ENCODE assay signal across 8 cellular contexts in the genomic region with DNA sequence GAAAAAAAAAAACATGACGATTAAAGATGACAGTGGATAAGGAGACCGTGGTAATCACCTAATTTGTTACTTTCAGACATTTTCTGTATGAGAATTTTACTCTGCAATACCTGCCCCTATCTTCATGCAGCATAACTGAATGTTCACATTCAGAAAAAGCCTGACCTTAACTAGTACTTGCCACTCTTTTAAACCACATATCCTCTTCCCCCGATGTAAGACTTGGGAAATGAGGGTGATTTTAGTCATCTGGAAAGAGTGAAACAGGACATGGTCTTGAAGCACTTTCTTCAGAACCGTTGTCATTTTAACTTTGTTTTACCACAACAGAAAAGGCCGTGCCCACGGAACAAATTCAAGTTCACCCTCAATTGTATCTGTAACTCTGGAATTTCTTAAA.
A peak's percentile ranks its signal among the peaks of the same experiment; 100 is the strongest.
DNase-seq lines count a peak whose midpoint lies in the region; ATAC-seq, FAIRE-seq and TF ChIP-seq lines count a peak whose summit lies in the region.
"Not testable (repeated sequence)": the region's sequence is repeated elsewhere in the genome, so short reads cannot be mapped to it uniquely, and the experiment has no call there.

No MANE protein-coding gene starts in this region.

- H3K9me3 ChIP-seq in DND-41 (ENCODE audit: insufficient read depth, low read length, severe bottlenecking); KOPT-K1 (ENCODE audit: insufficient read depth, low read length, poor library complexity, severe bottlenecking); astrocyte (ENCODE audit: insufficient read depth, low read depth, low read length): not testable (repeated sequence)

- H3K4me3 ChIP-seq in DND-41 (ENCODE audit: low read depth in 1 of 2, low read length in 2 of 2); astrocyte (ENCODE audit: insufficient read depth, low read depth, low read length): not testable (repeated sequence)

- not testable (repeated sequence) for H2AFZ ChIP-seq in DND-41 (ENCODE audit: low read depth, low read length); astrocyte (ENCODE audit: low read depth, low read length)

- H3K27ac Mint-ChIP-seq in T-helper 1 cell treated with Interleukin-12 subunit alpha and Interleukin-12 subunit beta and Interleukin-4 antibody, amounts not matched to agents 30 μg/mL and 1 μg/mL, for 36 hours = peak overlapping the region; percentile 59
- not testable (repeated sequence) for H3K27ac Mint-ChIP-seq in activated CD8-positive, alpha-beta memory T cell treated with anti-CD3 and anti-CD28 coated beads, Interleukin-2, amount 10 ng/mL, durations not matched to agents 7 days and 5 days; astrocyte (ENCODE audit: unreplicated experiment)
- peak overlapping the region; percentile 14 for H3K27ac Mint-ChIP-seq in activated naive CD4-positive, alpha-beta T cell treated with anti-CD3 and anti-CD28 coated beads, Interleukin-2, amount 10 ng/mL, durations not matched to agents 7 days and 5 days
- H3K27ac Mint-ChIP-seq in osteocyte (ENCODE audit: unreplicated experiment) = peak overlapping the region; percentile 64
- H3K27ac Mint-ChIP-seq in stimulated activated naive CD8-positive, alpha-beta T cell treated with anti-CD3 and anti-CD28 coated beads, Interleukin-15, Interleukin-2, amounts not matched to agents 100 ng/mL and 50 ng/mL, for 24 hours = peak overlapping the region; percentile 89

- ATAC-seq in DND-41 (ENCODE audit: insufficient read depth, low read depth) = peak; percentile 68
- peak; percentile 50 for ATAC-seq in activated CD8-positive, alpha-beta memory T cell treated with anti-CD3 and anti-CD28 coated beads, Interleukin-2, amount 10 ng/mL, durations not matched to agents 7 days and 5 days

- H3K36me3 ChIP-seq in DND-41 (ENCODE audit: insufficient read depth, low read length); KOPT-K1 (ENCODE audit: insufficient read depth, low read length); astrocyte (ENCODE audit: insufficient read depth, low read length): not testable (repeated sequence)

- FAIRE-seq in astrocyte (lab: Jason Lieb, UNC) = peak; percentile 45

- not testable (repeated sequence) for H3K27ac ChIP-seq in DND-41 (ENCODE audit: low read length); astrocyte (ENCODE audit: low read depth, low read length)
- H3K27ac ChIP-seq in KOPT-K1 (ENCODE audit: low read depth, low read length, poor library complexity, severe bottlenecking) = peak overlapping the region; percentile 9

- not testable (repeated sequence) for H3K9ac ChIP-seq in DND-41 (ENCODE audit: low read depth, low read length); astrocyte (ENCODE audit: low read length)

- H3K4me1 Mint-ChIP-seq in T-helper 1 cell treated with Interleukin-12 subunit alpha and Interleukin-12 subunit beta and Interleukin-4 antibody, amounts not matched to agents 30 μg/mL and 1 μg/mL, for 36 hours (ENCODE audit: low read depth); activated CD8-positive, alpha-beta memory T cell treated with anti-CD3 and anti-CD28 coated beads, Interleukin-2, amount 10 ng/mL, durations not matched to agents 7 days and 5 days; activated naive CD4-positive, alpha-beta T cell treated with anti-CD3 and anti-CD28 coated beads, Interleukin-2, amount 10 ng/mL, durations not matched to agents 7 days and 5 days; astrocyte (ENCODE audit: low read depth, unreplicated experiment): not testable (repeated sequence)
- H3K4me1 Mint-ChIP-seq in osteocyte (ENCODE audit: unreplicated experiment) = peaks cover 11% of the 10 kb centered on the region
- H3K4me1 Mint-ChIP-seq in stimulated activated naive CD8-positive, alpha-beta T cell treated with anti-CD3 and anti-CD28 coated beads, Interleukin-15, Interleukin-2, amounts not matched to agents 100 ng/mL and 50 ng/mL, for 24 hours (ENCODE audit: low read depth) = peaks cover 20% of the 10 kb centered on the region

- H3K27me3 Mint-ChIP-seq in T-helper 1 cell treated with Interleukin-12 subunit alpha and Interleukin-12 subunit beta and Interleukin-4 antibody, amounts not matched to agents 30 μg/mL and 1 μg/mL, for 36 hours (ENCODE audit: low read depth); activated CD8-positive, alpha-beta memory T cell treated with anti-CD3 and anti-CD28 coated beads, Interleukin-2, amount 10 ng/mL, durations not matched to agents 7 days and 5 days; activated naive CD4-positive, alpha-beta T cell treated with anti-CD3 and anti-CD28 coated beads, Interleukin-2, amount 10 ng/mL, durations not matched to agents 7 days and 5 days; astrocyte (ENCODE audit: low read depth, unreplicated experiment); osteocyte (ENCODE audit: unreplicated experiment); stimulated activated naive CD8-positive, alpha-beta T cell treated with anti-CD3 and anti-CD28 coated beads, Interleukin-15, Interleukin-2, amounts not matched to agents 100 ng/mL and 50 ng/mL, for 24 hours: not testable (repeated sequence)

- peak overlapping the region; percentile 14 for H3K4me3 Mint-ChIP-seq in T-helper 1 cell treated with Interleukin-12 subunit alpha and Interleukin-12 subunit beta and Interleukin-4 antibody, amounts not matched to agents 30 μg/mL and 1 μg/mL, for 36 hours
- H3K4me3 Mint-ChIP-seq in activated CD8-positive, alpha-beta memory T cell treated with anti-CD3 and anti-CD28 coated beads, Interleukin-2, amount 10 ng/mL, durations not matched to agents 7 days and 5 days; activated naive CD4-positive, alpha-beta T cell treated with anti-CD3 and anti-CD28 coated beads, Interleukin-2, amount 10 ng/mL, durations not matched to agents 7 days and 5 days; astrocyte (ENCODE audit: unreplicated experiment); osteocyte (ENCODE audit: unreplicated experiment); stimulated activated naive CD8-positive, alpha-beta T cell treated with anti-CD3 and anti-CD28 coated beads, Interleukin-15, Interleukin-2, amounts not matched to agents 100 ng/mL and 50 ng/mL, for 24 hours: not testable (repeated sequence)

- not testable (repeated sequence) for DNase-seq in DND-41; activated CD8-positive, alpha-beta memory T cell treated with anti-CD3 and anti-CD28 coated beads, Interleukin-2, amount 10 ng/mL, durations not matched to agents 7 days and 5 days; activated naive CD4-positive, alpha-beta T cell treated with anti-CD3 and anti-CD28 coated beads, Interleukin-2, amount 10 ng/mL, durations not matched to agents 7 days and 5 days; astrocyte (ENCODE audit: low read depth); osteocyte (ENCODE audit: extremely low spot score, unreplicated experiment)

- not testable (repeated sequence) for H4K20me1 ChIP-seq in DND-41 (ENCODE audit: insufficient read depth, low read length); astrocyte (ENCODE audit: insufficient read depth, low read length)

- TF ChIP-seq CTCF in DND-41 (IDR thresholded peaks at IDR 0.05; ENCODE audit: borderline replicate concordance, extremely low read depth, low read length, poor library complexity, severe bottlenecking); astrocyte (IDR thresholded peaks at IDR 0.05; ENCODE audit: insufficient read depth, low read depth, low read length); osteocyte (IDR thresholded peaks at IDR 0.05): not testable (repeated sequence)

- H3K4me1 ChIP-seq in DND-41 (ENCODE audit: insufficient read depth, low read length) = peaks cover 15% of the 10 kb centered on the region
- H3K4me1 ChIP-seq in astrocyte (ENCODE audit: insufficient read depth, low read length) = not testable (repeated sequence)

- H3K27me3 ChIP-seq in DND-41 (ENCODE audit: insufficient read depth, low read length, poor library complexity); astrocyte (ENCODE audit: insufficient read depth, low read length): not testable (repeated sequence)

- H3K79me2 ChIP-seq in DND-41 (ENCODE audit: insufficient read depth, low read length) (peaks cover 14% of the 10 kb centered on the region), astrocyte (ENCODE audit: insufficient read depth, low read length) (peaks cover 24% of the 10 kb centered on the region)

- not testable (repeated sequence) for H3K9me3 Mint-ChIP-seq in T-helper 1 cell treated with Interleukin-12 subunit alpha and Interleukin-12 subunit beta and Interleukin-4 antibody, amounts not matched to agents 30 μg/mL and 1 μg/mL, for 36 hours; activated CD8-positive, alpha-beta memory T cell treated with anti-CD3 and anti-CD28 coated beads, Interleukin-2, amount 10 ng/mL, durations not matched to agents 7 days and 5 days (ENCODE audit: low read depth); activated naive CD4-positive, alpha-beta T cell treated with anti-CD3 and anti-CD28 coated beads, Interleukin-2, amount 10 ng/mL, durations not matched to agents 7 days and 5 days; astrocyte (ENCODE audit: unreplicated experiment); osteocyte (ENCODE audit: unreplicated experiment); stimulated activated naive CD8-positive, alpha-beta T cell treated with anti-CD3 and anti-CD28 coated beads, Interleukin-15, Interleukin-2, amounts not matched to agents 100 ng/mL and 50 ng/mL, for 24 hours

- H3K36me3 Mint-ChIP-seq in T-helper 1 cell treated with Interleukin-12 subunit alpha and Interleukin-12 subunit beta and Interleukin-4 antibody, amounts not matched to agents 30 μg/mL and 1 μg/mL, for 36 hours (ENCODE audit: low read depth); activated CD8-positive, alpha-beta memory T cell treated with anti-CD3 and anti-CD28 coated beads, Interleukin-2, amount 10 ng/mL, durations not matched to agents 7 days and 5 days; activated naive CD4-positive, alpha-beta T cell treated with anti-CD3 and anti-CD28 coated beads, Interleukin-2, amount 10 ng/mL, durations not matched to agents 7 days and 5 days; astrocyte (ENCODE audit: low read depth, unreplicated experiment); osteocyte (ENCODE audit: unreplicated experiment); stimulated activated naive CD8-positive, alpha-beta T cell treated with anti-CD3 and anti-CD28 coated beads, Interleukin-15, Interleukin-2, amounts not matched to agents 100 ng/mL and 50 ng/mL, for 24 hours (ENCODE audit: low read depth): not testable (repeated sequence)

- CTCF ChIA-PET in activated CD8-positive, alpha-beta memory T cell treated with anti-CD3 and anti-CD28 coated beads, Interleukin-2, amount 10 ng/mL, durations not matched to agents 7 days and 5 days (lab: Charles Lee); activated naive CD4-positive, alpha-beta T cell treated with anti-CD3 and anti-CD28 coated beads, Interleukin-2, amount 10 ng/mL, durations not matched to agents 7 days and 5 days (lab: Charles Lee): not testable (repeated sequence)

- peak overlapping the region; percentile 31; the same call in 1 of the 2 replicates for H3K4me2 ChIP-seq in DND-41 (ENCODE audit: insufficient read depth, low read length)
- not testable (repeated sequence) for H3K4me2 ChIP-seq in astrocyte (ENCODE audit: low read length)
